ENCODE assay signal across 8 cellular contexts in the genomic region with DNA sequence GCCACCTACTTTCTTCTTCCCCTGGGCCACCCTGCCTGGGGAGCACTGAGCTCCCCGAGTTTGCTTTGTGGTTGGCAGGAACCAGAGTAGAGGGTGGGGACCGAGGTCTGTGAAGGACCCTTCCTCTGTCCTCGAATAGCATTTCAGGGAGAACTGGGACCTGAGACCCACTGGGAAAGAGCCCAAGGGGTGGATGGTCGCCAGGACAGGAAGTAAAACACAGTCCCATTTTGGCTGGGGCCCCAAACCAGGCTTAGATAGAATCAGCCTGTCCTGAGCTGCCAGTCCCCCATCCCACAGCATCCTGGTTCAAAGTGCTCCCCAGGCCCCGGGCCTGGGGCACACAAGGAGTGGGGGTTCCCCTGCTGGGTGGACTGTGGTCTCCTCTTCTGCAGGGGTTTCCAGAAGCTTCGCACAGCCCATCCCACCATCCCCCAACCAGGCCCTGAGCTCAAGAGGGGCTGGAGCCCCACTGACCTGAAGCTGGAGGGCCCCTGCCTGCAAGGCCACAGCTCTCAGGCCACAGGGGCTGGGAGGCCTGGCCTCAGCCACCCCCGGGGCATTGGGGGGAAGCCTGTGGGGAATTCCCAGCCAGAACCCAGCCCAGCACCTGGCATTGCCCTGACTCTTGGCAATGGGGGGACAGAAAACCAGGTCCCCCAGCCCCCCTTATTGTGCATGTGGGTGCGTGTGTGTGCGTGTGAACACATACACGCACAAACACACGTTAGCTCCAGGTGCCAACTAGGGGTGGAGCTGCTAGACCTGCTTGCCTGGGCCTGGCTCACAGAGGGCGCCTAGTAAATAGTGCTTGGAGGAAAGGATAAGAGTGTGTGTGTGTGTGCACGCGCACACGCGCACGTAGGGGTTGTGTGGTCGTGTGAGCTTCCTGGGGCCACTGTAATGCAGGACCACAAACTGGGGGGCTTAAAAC. TPM values are rescaled to one million over a fixed set of nuclear protein-coding genes. Genes with fewer than 3 reads are reported as not detected.
A peak's percentile ranks its signal among the peaks of the same experiment; 100 is the strongest.
DNase-seq lines count a peak whose midpoint lies in the region; ATAC-seq, FAIRE-seq and TF ChIP-seq lines count a peak whose summit lies in the region.

No MANE protein-coding gene starts in this region.

- H3K4me1 ChIP-seq in esophagus squamous epithelium: peaks cover 76 to 89% (median 79%) of the 10 kb centered on the region in 3 donors

- 19 to 20% methylated on average over 9 to 14 of the region's 18 CpGs for WGBS in esophagus squamous epithelium, 2 donors

- peaks cover 0 to 25% (median 6%) of the 10 kb centered on the region in 3 donors for H3K36me3 ChIP-seq in esophagus squamous epithelium

- ATAC-seq in Right ventricle myocardium superior (ENCODE audit: poor library complexity): no peak

- H3K4me3 ChIP-seq in esophagus squamous epithelium: peak overlapping the region in 3 of 4 donors; percentile 94 to 99 (median 97)
- peak overlapping the region in 5 of 7 experiments; percentile 26 to 98 (median 95) for H3K4me3 ChIP-seq in skin epidermis

- H3K9me3 ChIP-seq in esophagus squamous epithelium: no peaks in the 10 kb centered on the region

- TF ChIP-seq CTCF in esophagus squamous epithelium (IDR thresholded peaks at IDR 0.05): no peak
- no peak for TF ChIP-seq CTCF in GM20000 (IDR thresholded peaks at IDR 0.05; ENCODE audit: extremely low read depth, missing control alignments)

- H3K27me3 ChIP-seq in esophagus squamous epithelium: no peaks in the 10 kb centered on the region

- no peak for FAIRE-seq in H54 (lab: Jason Lieb, UNC)

- H3K27ac ChIP-seq in esophagus squamous epithelium: peak overlapping the region; percentile 97 to 99 (median 99)
- H3K27ac ChIP-seq in skin epidermis: peak overlapping the region in 20 of 21 experiments; percentile 76 to 98 (median 91)

- TF ChIP-seq POLR2A in esophagus squamous epithelium (IDR thresholded peaks at IDR 0.05): no peak
- no peak for TF ChIP-seq POLR2A in H54 (IDR thresholded peaks at IDR 0.05; ENCODE audit: low read depth, low read length)

- intact Hi-C loops in Right ventricle myocardium superior (cut with DNase I): no loop called here
- intact Hi-C loops in cardiac septum (cut with DNase I): no loop called here
- intact Hi-C loops in esophagus squamous epithelium (cut with DNase I): no loop called here

- DNase-seq in Right ventricle myocardium superior (peak; percentile 79), cardiac septum (ENCODE audit: low spot score) (no peak), esophagus squamous epithelium (lab: John Stamatoyannopoulos, UW) (no peak), cortex of kidney (lab: John Stamatoyannopoulos, UW) (no peak), GM20000 (ENCODE audit: low spot score) (no peak), H54 (ENCODE audit: insufficient read length, low spot score) (no peak)
- DNase-seq in activated CD4-positive, alpha-beta T cell treated with anti-CD3 and anti-CD28 coated beads, Interleukin-2, amount 50 U/mL, for 1 hour: peak; percentile 40

RNA-seq across cellular contexts. Expression of a gene that starts 1.0 kb away (rescaled TPM):
- total RNA-seq in Right ventricle myocardium superior (238 TPM), cardiac septum (122 TPM), esophagus squamous epithelium (100 to 1,000 TPM; 147 to 300 (median 189) TPM)

RNA-seq across cellular contexts. Expression of a gene that starts 36.5 kb away (rescaled TPM):
- total RNA-seq in Right ventricle myocardium superior (56.3 TPM), cardiac septum (60.5 TPM), esophagus squamous epithelium (10 to 100 TPM; 42.3 to 79.0 (median 63.8) TPM)

RNA-seq across cellular contexts. Expression of a gene that starts 44.1 kb away (rescaled TPM):
- total RNA-seq in Right ventricle myocardium superior (15.6 TPM), cardiac septum (17.0 TPM), esophagus squamous epithelium (10 to 100 TPM; 22.9 to 26.9 (median 23.6) TPM)

RNA-seq across cellular contexts. Expression of a gene that starts 44.7 kb away (rescaled TPM):
- total RNA-seq in Right ventricle myocardium superior (1.7 TPM), cardiac septum (4.3 TPM), esophagus squamous epithelium (10 to 100 TPM in 1 of 4 donors, 1 to 10 TPM in 2, not detected in 1; 3.0 to 11.4 (median 3.2) TPM)

Comparison
In these comparisons a context has a peak if more than half of its experiments do, and no peak if none do; other contexts are left out.
1. DNase-seq: peak in Right ventricle myocardium superior (single experiment) and activated CD4-positive, alpha-beta T cell treated with anti-CD3 and anti-CD28 coated beads, Interleukin-2, amount 50 U/mL, for 1 hour (single experiment); none in cardiac septum (single experiment), esophagus squamous epithelium (single experiment), cortex of kidney (single experiment), GM20000 (single experiment) and H54 (single experiment).